3 cellular contexts compared by ENCODE assay signal in the genomic region with DNA sequence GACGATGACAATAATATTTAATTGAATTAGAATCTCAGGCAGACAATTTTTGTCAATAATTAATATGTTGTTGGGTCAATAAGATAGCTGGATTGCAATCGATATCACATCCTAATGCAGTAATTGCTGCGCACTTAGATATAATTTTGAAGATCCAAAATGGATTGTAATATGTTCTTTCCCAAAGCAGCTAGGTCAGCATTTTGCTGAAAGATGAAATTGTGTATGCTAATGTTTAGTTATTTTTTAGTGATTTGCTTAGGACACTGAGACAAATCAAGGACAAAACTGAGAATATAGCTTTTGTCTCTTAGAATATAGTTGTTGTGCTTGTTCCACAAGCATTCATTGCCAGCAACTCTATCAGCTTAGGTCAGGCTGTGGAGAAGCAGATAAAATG.
TF ChIP-seq lines count a peak whose summit lies in the region.

No MANE protein-coding gene starts in this region.

TF ChIP-seq in HepG2, 621 proteins besides CTCF, POLR2A, EP300 and RAD21:
- TF ChIP-seq FOXA3 (CRISPR knock-in tag; IDR thresholded peaks at IDR 0.05) (no peak), MAFF (IDR thresholded peaks at IDR 0.05; ENCODE audit: low read depth, low read length) (peak; percentile 67), MAFK (conservative IDR thresholded peaks at IDR 0.05 in 1 of 2, IDR thresholded peaks at IDR 0.05 in 1 of 2; ENCODE audit: low read length in 2 of 2) (peak; percentile 54 to 81; a peak in 2 of 4 replicates)

TF ChIP-seq in IMR-90, 13 proteins besides CTCF, POLR2A, EP300 and RAD21:
- peak; percentile 63 for TF ChIP-seq MAFK (IDR thresholded peaks at IDR 0.05; ENCODE audit: low read depth, low read length)
- no peak for TF ChIP-seq NFE2L2 (IDR thresholded peaks at IDR 0.05; ENCODE audit: low read depth, low read length)
TF ChIP-seq in IMR-90: peak in this region for 1.

TF ChIP-seq in K562, 482 proteins besides CTCF, POLR2A, EP300 and RAD21:
- TF ChIP-seq MAFF (IDR thresholded peaks at IDR 0.05; ENCODE audit: low read length): 0 out of 2 replicates have a peak, but pooled peaks have one; percentile 6
- peak; percentile 32; the same call in 1 of the 2 replicates for TF ChIP-seq ZNF316 (IDR thresholded peaks at IDR 0.05)
- TF ChIP-seq SNAPC5 (CRISPR knock-in tag; IDR thresholded peaks at IDR 0.05): no peak
